Comparison of ENCODE assay signal across 17 cellular contexts in genomic region chr9:70262948-70263347, GRCh38. TPM values are rescaled to one million over a fixed set of nuclear protein-coding genes. Genes with fewer than 3 reads are reported as not detected.
DNase-seq lines count a peak whose midpoint lies in the region; ATAC-seq, FAIRE-seq and TF ChIP-seq lines count a peak whose summit lies in the region.
"Had no signal": no experiment of that assay in that cellular context is flagged by ENCODE, and none has a peak within 500 bp of the region (broad histone marks: within the 10 kb centered on the region; RNA-seq: fewer than 3 reads in every experiment).

No MANE protein-coding gene starts in this region.

- 23% methylated on average over 6 of the region's 6 CpGs for WGBS in urinary bladder
- WGBS in pancreas, 2 donors, result 51 to 53% methylated on average over 6 of the region's 6 CpGs

- H3K27ac Mint-ChIP-seq in stimulated activated naive CD8-positive, alpha-beta T cell treated with anti-CD3 and anti-CD28 coated beads, Interleukin-15, Interleukin-2, amounts not matched to agents 100 ng/mL and 50 ng/mL, for 24 hours, result peak overlapping the region; percentile 99
- H3K27ac Mint-ChIP-seq in astrocyte (ENCODE audit: unreplicated experiment), result no peak overlapping the region
- no peak overlapping the region for H3K27ac Mint-ChIP-seq in GM23338

- H3K27ac ChIP-seq in astrocyte (ENCODE audit: low read depth, low read length) (peak overlapping the region; percentile 74), urinary bladder (ENCODE audit: low read depth) (peak overlapping the region; percentile 5), GM23338 (ENCODE audit: low read depth) (no peak overlapping the region), pancreas (peak overlapping the region in 2 of 4 donors; percentile 61 to 64)

- H4K20me1 ChIP-seq in astrocyte (ENCODE audit: insufficient read depth, low read length) (peaks cover 66% of the 10 kb centered on the region), GM23338 (replicated peaks; ENCODE audit: insufficient read depth) (peaks cover 16% of the 10 kb centered on the region)

- H3K9me2 ChIP-seq in GM23338 (ENCODE audit: insufficient read depth), result no peaks in the 10 kb centered on the region

- peaks cover 69% of the 10 kb centered on the region for H3K36me3 Mint-ChIP-seq in stimulated activated naive CD8-positive, alpha-beta T cell treated with anti-CD3 and anti-CD28 coated beads, Interleukin-15, Interleukin-2, amounts not matched to agents 100 ng/mL and 50 ng/mL, for 24 hours (ENCODE audit: low read depth)
- peaks cover 17% of the 10 kb centered on the region for H3K36me3 Mint-ChIP-seq in astrocyte (ENCODE audit: low read depth, unreplicated experiment)
- peaks cover 38% of the 10 kb centered on the region for H3K36me3 Mint-ChIP-seq in GM23338 (ENCODE audit: low read depth)

- peak overlapping the region; percentile 90 for H3K4me3 Mint-ChIP-seq in stimulated activated naive CD8-positive, alpha-beta T cell treated with anti-CD3 and anti-CD28 coated beads, Interleukin-15, Interleukin-2, amounts not matched to agents 100 ng/mL and 50 ng/mL, for 24 hours
- H3K4me3 Mint-ChIP-seq in astrocyte (ENCODE audit: unreplicated experiment), result no peak overlapping the region
- H3K4me3 Mint-ChIP-seq in GM23338, result no peak overlapping the region

- H3K79me2 ChIP-seq in astrocyte (ENCODE audit: insufficient read depth, low read length) (peaks cover 96% of the 10 kb centered on the region), GM23338 (replicated peaks; ENCODE audit: insufficient read depth) (peaks cover 59% of the 10 kb centered on the region)

- intact Hi-C loops in pancreas (cut with DNase I), result no loop called here

- H3K9ac ChIP-seq in astrocyte (ENCODE audit: low read length), result peak overlapping the region; percentile 39

- H2AFZ ChIP-seq in astrocyte (ENCODE audit: low read depth, low read length) (no peak overlapping the region), GM23338 (no peak overlapping the region)

- FAIRE-seq in astrocyte (lab: Jason Lieb, UNC), result no peak
- peak; percentile 70 for FAIRE-seq in islet of Langerhans (lab: Jason Lieb, UNC)
- no peak for FAIRE-seq in pancreas (lab: Jason Lieb, UNC)

- H3K4me1 ChIP-seq in astrocyte (ENCODE audit: insufficient read depth, low read length) (peaks cover 15% of the 10 kb centered on the region), urinary bladder (ENCODE audit: insufficient read depth) (peaks cover 7% of the 10 kb centered on the region), GM23338 (ENCODE audit: insufficient read depth) (peaks cover 25% of the 10 kb centered on the region), pancreas (peaks cover 14 to 41% (median 37%) of the 10 kb centered on the region in 3 donors)

- no peaks in the 10 kb centered on the region for H3F3A ChIP-seq in GM23338 (replicated peaks; ENCODE audit: low read depth)

- H3K36me3 ChIP-seq in astrocyte (ENCODE audit: insufficient read depth, low read length), result peaks cover 41% of the 10 kb centered on the region
- peaks cover 2% of the 10 kb centered on the region for H3K36me3 ChIP-seq in urinary bladder (ENCODE audit: insufficient read depth)
- H3K36me3 ChIP-seq in GM23338 (ENCODE audit: insufficient read depth), result peaks cover 23% of the 10 kb centered on the region
- peaks cover 0 to 29% (median 23%) of the 10 kb centered on the region in 3 donors for H3K36me3 ChIP-seq in pancreas

- peaks cover 71% of the 10 kb centered on the region for H3K4me1 Mint-ChIP-seq in stimulated activated naive CD8-positive, alpha-beta T cell treated with anti-CD3 and anti-CD28 coated beads, Interleukin-15, Interleukin-2, amounts not matched to agents 100 ng/mL and 50 ng/mL, for 24 hours (ENCODE audit: low read depth)
- H3K4me1 Mint-ChIP-seq in astrocyte (ENCODE audit: low read depth, unreplicated experiment), result peaks cover 23% of the 10 kb centered on the region
- H3K4me1 Mint-ChIP-seq in GM23338, result peaks cover 33% of the 10 kb centered on the region

- TF ChIP-seq CTCF in astrocyte (IDR thresholded peaks at IDR 0.05; ENCODE audit: insufficient read depth, low read depth, low read length), result no peak
- no peak for TF ChIP-seq CTCF in GM23338 (conservative IDR thresholded peaks at IDR 0.05; ENCODE audit: low read depth in 2 of 2)
- TF ChIP-seq CTCF in pancreas (IDR thresholded peaks at IDR 0.05), result no peak

- no peak for DNase-seq in stimulated activated naive CD8-positive, alpha-beta T cell treated with anti-CD3 and anti-CD28 coated beads, Interleukin-15, Interleukin-2, amounts not matched to agents 100 U/mL and 50 U/mL, for 24 hours
- no peak for DNase-seq in astrocyte (ENCODE audit: low read depth)
- DNase-seq in GM23338 (ENCODE audit: low spot score), result no peak
- DNase-seq in pancreas, result no peak
- DNase-seq: activated CD4-positive, CD25-positive, alpha-beta regulatory T cell treated with anti-CD3 and anti-CD28 coated beads, Interleukin-2, amount 50 U/mL, for 72 hours; activated effector memory CD4-positive, alpha-beta T cell treated with Interleukin-2 at 50 U/mL for 16 hours; AML-193; cerebellar nuclear complex; H7; MM.1S; OCI-M1; stimulated activated CD4-positive, alpha-beta T cell treated with anti-CD3 and anti-CD28 coated beads, Interleukin-4, amount 100 ng/mL, for 4 hours; stomach had no signal

- no peaks in the 10 kb centered on the region for H3K9me3 ChIP-seq in astrocyte (ENCODE audit: insufficient read depth, low read depth, low read length)
- no peaks in the 10 kb centered on the region for H3K9me3 ChIP-seq in pancreas
- H3K9me3 ChIP-seq: stomach had no signal

- no peaks in the 10 kb centered on the region for H3K27me3 ChIP-seq in astrocyte (ENCODE audit: insufficient read depth, low read length)
- H3K27me3 ChIP-seq in GM23338 (ENCODE audit: insufficient read depth), result no peaks in the 10 kb centered on the region
- no peaks in the 10 kb centered on the region for H3K27me3 ChIP-seq in pancreas
- H3K27me3 ChIP-seq: stomach had no signal

- H3K4me2 ChIP-seq in astrocyte (ENCODE audit: low read length), result peak overlapping the region; percentile 94
- no peak overlapping the region for H3K4me2 ChIP-seq in GM23338

- no peaks in the 10 kb centered on the region for H3K9me3 Mint-ChIP-seq in stimulated activated naive CD8-positive, alpha-beta T cell treated with anti-CD3 and anti-CD28 coated beads, Interleukin-15, Interleukin-2, amounts not matched to agents 100 ng/mL and 50 ng/mL, for 24 hours
- H3K9me3 Mint-ChIP-seq in astrocyte (ENCODE audit: unreplicated experiment) (peaks cover 1% of the 10 kb centered on the region), GM23338 (no peaks in the 10 kb centered on the region)

- no peak for ATAC-seq in stimulated activated naive CD8-positive, alpha-beta T cell treated with anti-CD3 and anti-CD28 coated beads, Interleukin-15, Interleukin-2, amounts not matched to agents 100 U/mL and 50 U/mL, for 24 hours
- no peak for ATAC-seq in HG02571 (IDR thresholded peaks at IDR 0.05; ENCODE audit: unreplicated experiment)
- no peak for ATAC-seq in GM23338
- no peak for ATAC-seq in pancreas

- no peak overlapping the region for H3K4me3 ChIP-seq in astrocyte (ENCODE audit: insufficient read depth, low read depth, low read length)
- no peak overlapping the region for H3K4me3 ChIP-seq in urinary bladder (ENCODE audit: low read depth, low read length)
- H3K4me3 ChIP-seq in GM23338, result no peak overlapping the region
- no peak overlapping the region for H3K4me3 ChIP-seq in pancreas
- H3K4me3 ChIP-seq: stomach had no signal

- H3K27me3 Mint-ChIP-seq in stimulated activated naive CD8-positive, alpha-beta T cell treated with anti-CD3 and anti-CD28 coated beads, Interleukin-15, Interleukin-2, amounts not matched to agents 100 ng/mL and 50 ng/mL, for 24 hours, result no peaks in the 10 kb centered on the region
- H3K27me3 Mint-ChIP-seq in astrocyte (ENCODE audit: low read depth, unreplicated experiment) (no peaks in the 10 kb centered on the region), GM23338 (ENCODE audit: insufficient read depth, low read depth, poor library complexity) (no peaks in the 10 kb centered on the region)

TF ChIP-seq in GM23338, 12 proteins besides CTCF, POLR2A, EP300 and RAD21 (continues in another document):
- TF ChIP-seq POLR2AphosphoS5 (IDR thresholded peaks at IDR 0.05; ENCODE audit: low read depth) (no peak), STAT1 (IDR thresholded peaks at IDR 0.05; ENCODE audit: unreplicated experiment) (no peak), NANOG (IDR thresholded peaks at IDR 0.05; ENCODE audit: borderline replicate concordance) (no peak), ZNF331 (CRISPR knock-in tag; IDR thresholded peaks at IDR 0.05; ENCODE audit: low read depth) (no peak)
- TF ChIP-seq, protein P1, sequence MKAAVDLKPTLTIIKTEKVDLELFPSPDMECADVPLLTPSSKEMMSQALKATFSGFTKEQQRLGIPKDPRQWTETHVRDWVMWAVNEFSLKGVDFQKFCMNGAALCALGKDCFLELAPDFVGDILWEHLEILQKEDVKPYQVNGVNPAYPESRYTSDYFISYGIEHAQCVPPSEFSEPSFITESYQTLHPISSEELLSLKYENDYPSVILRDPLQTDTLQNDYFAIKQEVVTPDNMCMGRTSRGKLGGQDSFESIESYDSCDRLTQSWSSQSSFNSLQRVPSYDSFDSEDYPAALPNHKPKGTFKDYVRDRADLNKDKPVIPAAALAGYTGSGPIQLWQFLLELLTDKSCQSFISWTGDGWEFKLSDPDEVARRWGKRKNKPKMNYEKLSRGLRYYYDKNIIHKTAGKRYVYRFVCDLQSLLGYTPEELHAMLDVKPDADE (IDR thresholded peaks at IDR 0.05), result no peak

RNA-seq across cellular contexts. Expression of gene SMC5, which starts 4.2 kb away (rescaled TPM):
- 26.8 and 27.4 TPM in 2 replicates for total RNA-seq in astrocyte
- total RNA-seq in urinary bladder, result 146 TPM
- 14.5 TPM for polyA plus RNA-seq in urinary bladder
- 25.5 and 29.0 TPM in 2 replicates for total RNA-seq in GM23338 (2014; rRNA removed; shearing (Covaris generic))
- polyA plus RNA-seq in GM23338 (2016; fragmentation: Nextera tagmentation; extraction: Ambion mirVana), result 14.8 and 27.9 TPM in 2 replicates
- 10 to 100 TPM; 13.0 to 23.2 (median 15.1) TPM for total RNA-seq in pancreas
- polyA plus RNA-seq in pancreas, result 10 to 100 TPM in 1 of 2 donors, 1 to 10 TPM in 1; 6.1 to 14.9 TPM
